ENCODE assay signal across 11 cellular contexts in genomic region chr2:191178806-191179514, GRCh38. TPM values are rescaled to one million over a fixed set of nuclear protein-coding genes. Genes with fewer than 3 reads are reported as not detected.
DNase-seq lines count a peak whose midpoint lies in the region; ATAC-seq and TF ChIP-seq lines count a peak whose summit lies in the region.
"Had no signal": no experiment of that assay in that cellular context is flagged by ENCODE, and none has a peak within 500 bp of the region (broad histone marks: within the 10 kb centered on the region; RNA-seq: fewer than 3 reads in every experiment).

No MANE protein-coding gene starts in this region.

- H3K36me3 Mint-ChIP-seq in naive thymus-derived CD8-positive, alpha-beta T cell, result no peaks in the 10 kb centered on the region

- DNase-seq in GM04503 (ENCODE audit: low read depth) (peak; percentile 39), body of pancreas (peak; percentile 22 to 37 (median 27)), left ventricle myocardium superior (peak; percentile 67), gastrocnemius medialis (peak; percentile 57 to 78), cerebellar nuclear complex (lab: John Stamatoyannopoulos, UW) (no peak)
- no peak for DNase-seq in stimulated activated naive CD8-positive, alpha-beta T cell treated with anti-CD3 and anti-CD28 coated beads, Interleukin-15, Interleukin-2, amounts not matched to agents 100 U/mL and 50 U/mL, for 24 hours
- no peak for DNase-seq in naive thymus-derived CD8-positive, alpha-beta T cell
- DNase-seq: HCEC 1CT, upper lobe of left lung had no signal

- POLR2A ChIA-PET in naive thymus-derived CD8-positive, alpha-beta T cell (lab: Charles Lee), result no interaction called here

- H3K4me1 ChIP-seq in body of pancreas (peaks cover 5% of the 10 kb centered on the region), gastrocnemius medialis (no peaks in the 10 kb centered on the region)
- H3K4me1 ChIP-seq: esophagus muscularis mucosa had no signal

- no peaks in the 10 kb centered on the region for H3K27me3 Mint-ChIP-seq in naive thymus-derived CD8-positive, alpha-beta T cell

- in situ Hi-C loops in gastrocnemius medialis (cut with MboI; ENCODE audit: low sequenced_read_pairs in 4 of 4), result loop anchor here in 2 of 4 donors (10.0 kb wide), 1 partner anchor 346 kb away; no protein-coding TSS in a partner anchor

- peak; percentile 51 for ATAC-seq in body of pancreas
- ATAC-seq in left ventricle myocardium superior, result peak; percentile 94
- ATAC-seq in gastrocnemius medialis, result peak; percentile 77 to 88
- no peak for ATAC-seq in HG02759 (IDR thresholded peaks at IDR 0.05; ENCODE audit: unreplicated experiment)
- ATAC-seq in stimulated activated naive CD8-positive, alpha-beta T cell treated with anti-CD3 and anti-CD28 coated beads, Interleukin-15, Interleukin-2, amounts not matched to agents 100 U/mL and 50 U/mL, for 24 hours, result no peak
- ATAC-seq in naive thymus-derived CD8-positive, alpha-beta T cell, result no peak

- no peak overlapping the region for H3K4me3 Mint-ChIP-seq in naive thymus-derived CD8-positive, alpha-beta T cell

- intact Hi-C loops in body of pancreas (cut with DNase I), result loop anchor here (10.0 kb wide), 1 partner anchor 46 kb away; no protein-coding TSS in a partner anchor
- intact Hi-C loops in left ventricle myocardium superior (cut with micrococcal nuclease), result no loop called here
- intact Hi-C loops in gastrocnemius medialis (cut with DNase I; ENCODE audit: low total_unique reads), result no loop called here

- H3K27me3 ChIP-seq in body of pancreas (no peaks in the 10 kb centered on the region), gastrocnemius medialis (no peaks in the 10 kb centered on the region)
- H3K27me3 ChIP-seq: esophagus muscularis mucosa, upper lobe of left lung had no signal

- no peak for TF ChIP-seq CTCF in body of pancreas (IDR thresholded peaks at IDR 0.05)
- TF ChIP-seq CTCF in gastrocnemius medialis (IDR thresholded peaks at IDR 0.05 in 4 of 5, conservative IDR thresholded peaks at IDR 0.05 in 1 of 5), result no peak

- H3K9me3 ChIP-seq in body of pancreas (no peaks in the 10 kb centered on the region), gastrocnemius medialis (no peaks in the 10 kb centered on the region)
- H3K9me3 ChIP-seq: esophagus muscularis mucosa, upper lobe of left lung had no signal

- H3K27ac ChIP-seq in body of pancreas, result peak overlapping the region; percentile 12 to 44 (median 36)
- no peak overlapping the region for H3K27ac ChIP-seq in gastrocnemius medialis
- H3K27ac ChIP-seq: esophagus muscularis mucosa, upper lobe of left lung had no signal

- TF ChIP-seq POLR2A in body of pancreas (IDR thresholded peaks at IDR 0.05), result no peak
- TF ChIP-seq POLR2A in gastrocnemius medialis (IDR thresholded peaks at IDR 0.05), result no peak

- no peak overlapping the region for H3K4me3 ChIP-seq in body of pancreas
- H3K4me3 ChIP-seq in gastrocnemius medialis, result no peak overlapping the region
- H3K4me3 ChIP-seq: esophagus muscularis mucosa, upper lobe of left lung had no signal

- H3K4me1 Mint-ChIP-seq in naive thymus-derived CD8-positive, alpha-beta T cell, result peaks cover 3 to 37% (median 8%) of the 10 kb centered on the region in 4 donors

- 54 to 68% methylated on average over 8 of the region's 8 CpGs for WGBS in body of pancreas, 2 donors

- H3K36me3 ChIP-seq in body of pancreas (replicated peaks in 1 of 2; ENCODE audit: insufficient read depth in 1 of 2, low read depth in 2 of 2), result no peaks in the 10 kb centered on the region
- H3K36me3 ChIP-seq in gastrocnemius medialis, result no peaks in the 10 kb centered on the region
- H3K36me3 ChIP-seq: esophagus muscularis mucosa, upper lobe of left lung had no signal

- H3K9me3 Mint-ChIP-seq in naive thymus-derived CD8-positive, alpha-beta T cell, result no peaks in the 10 kb centered on the region

- peak overlapping the region in 1 of 10 donors; percentile 16 for H3K27ac Mint-ChIP-seq in naive thymus-derived CD8-positive, alpha-beta T cell

RNA-seq across cellular contexts. Expression of gene STAT4, which starts 28.2 kb away (rescaled TPM):
- total RNA-seq in body of pancreas (1 to 10 TPM in 1 of 2 donors, under 1 TPM in 1; 0.52 to 2.6 TPM), left ventricle myocardium superior (0.57 TPM), gastrocnemius medialis (1 to 10 TPM in 1 of 4 donors, under 1 TPM in 2, not detected in 1; 0.31 to 1.0 (median 0.73) TPM)
- 100 to 1,000 TPM; 134 to 137 TPM for total RNA-seq in naive thymus-derived CD8-positive, alpha-beta T cell
- 10 to 100 TPM; 63.2 to 75.8 (median 73.7) TPM for polyA plus RNA-seq in naive thymus-derived CD8-positive, alpha-beta T cell

Comparison
In these comparisons a context has a peak if more than half of its experiments do, and no peak if none do; other contexts are left out.
1. DNase-seq: peak in GM04503 (single experiment), body of pancreas (4 of 4), left ventricle myocardium superior (single experiment) and gastrocnemius medialis (2 of 2); none in stimulated activated naive CD8-positive, alpha-beta T cell treated with anti-CD3 and anti-CD28 coated beads, Interleukin-15, Interleukin-2, amounts not matched to agents 100 U/mL and 50 U/mL, for 24 hours (single experiment), cerebellar nuclear complex (0 of 2) and naive thymus-derived CD8-positive, alpha-beta T cell (0 of 10).
2. ATAC-seq: peak in body of pancreas (single experiment), left ventricle myocardium superior (single experiment) and gastrocnemius medialis (2 of 2); none in HG02759 (single experiment), stimulated activated naive CD8-positive, alpha-beta T cell treated with anti-CD3 and anti-CD28 coated beads, Interleukin-15, Interleukin-2, amounts not matched to agents 100 U/mL and 50 U/mL, for 24 hours (single experiment) and naive thymus-derived CD8-positive, alpha-beta T cell (0 of 2).
3. H3K27ac ChIP-seq: peak in body of pancreas (4 of 4); none in gastrocnemius medialis (0 of 4).
4. RNA of gene STAT4, which starts 28.2 kb away (total RNA-seq): 134 to 137 TPM in naive thymus-derived CD8-positive, alpha-beta T cell; 0.52 to 2.6 TPM in body of pancreas, 0.31 to 1.0 TPM in gastrocnemius medialis and 0.57 TPM in left ventricle myocardium superior (single experiment); every median in the first group is over 10 times any median in the second.